Comparison of ENCODE assay signal across 1 cellular context in genomic region chr1:32759997-32760623, GRCh38.
TF ChIP-seq lines count a peak whose summit lies in the region.

No MANE protein-coding gene starts in this region.

TF ChIP-seq in HepG2, 621 proteins besides CTCF, POLR2A, EP300 and RAD21 (continued from another document and continues in another):
- peak; percentile 85; the same call in 1 of the 2 replicates for TF ChIP-seq ARID4A (CRISPR knock-in tag; IDR thresholded peaks at IDR 0.05; ENCODE audit: borderline replicate concordance)
- peak; percentile 39; the same call in 1 of the 2 replicates for TF ChIP-seq ZNF644 (CRISPR knock-in tag; IDR thresholded peaks at IDR 0.05; ENCODE audit: low read depth)
- no peak for TF ChIP-seq TERF1 (CRISPR knock-in tag; IDR thresholded peaks at IDR 0.05)
- TF ChIP-seq DDIT3 (CRISPR knock-in tag; IDR thresholded peaks at IDR 0.05) = no peak
- TF ChIP-seq THAP11 (CRISPR knock-in tag; IDR thresholded peaks at IDR 0.05) = peak; percentile 49; the same call in 1 of the 2 replicates
- peak; percentile 60 for TF ChIP-seq POLR2G (IDR thresholded peaks at IDR 0.05; ENCODE audit: low read depth, low read length)
- peak; percentile 21; the same call in 1 of the 2 replicates for TF ChIP-seq STAG1 (CRISPR knock-in tag; IDR thresholded peaks at IDR 0.05)
- TF ChIP-seq PAX8 (CRISPR knock-in tag; IDR thresholded peaks at IDR 0.05; ENCODE audit: borderline replicate concordance) = no peak
- TF ChIP-seq BRD4 (CRISPR knock-in tag; IDR thresholded peaks at IDR 0.05) = no peak
- TF ChIP-seq CENPBD1 (CRISPR knock-in tag; IDR thresholded peaks at IDR 0.05; ENCODE audit: borderline replicate concordance, low read depth) = no peak
- no peak for TF ChIP-seq ZNF431 (CRISPR knock-in tag; IDR thresholded peaks at IDR 0.05; ENCODE audit: borderline replicate concordance, low read depth)
- peak; percentile 75; the same call in 1 of the 2 replicates for TF ChIP-seq ARNT2 (CRISPR knock-in tag; IDR thresholded peaks at IDR 0.05; ENCODE audit: low read depth)
- TF ChIP-seq ZIK1 (CRISPR knock-in tag; IDR thresholded peaks at IDR 0.05; ENCODE audit: borderline replicate concordance, low read depth) = no peak
- 0 out of 2 replicates have a peak, but pooled peaks have one; percentile 37 for TF ChIP-seq MLX (CRISPR knock-in tag; IDR thresholded peaks at IDR 0.05)
- TF ChIP-seq ZNF232 (CRISPR knock-in tag; IDR thresholded peaks at IDR 0.05; ENCODE audit: borderline replicate concordance) = no peak
- TF ChIP-seq ZNF276 (CRISPR knock-in tag; IDR thresholded peaks at IDR 0.05; ENCODE audit: low read depth) = no peak
- no peak for TF ChIP-seq SCMH1 (CRISPR knock-in tag; IDR thresholded peaks at IDR 0.05; ENCODE audit: borderline replicate concordance)
- TF ChIP-seq ZNF570 (CRISPR knock-in tag; IDR thresholded peaks at IDR 0.05; ENCODE audit: borderline replicate concordance) = no peak
- peak; percentile 68 for TF ChIP-seq ZNF350 (CRISPR knock-in tag; IDR thresholded peaks at IDR 0.05; ENCODE audit: borderline replicate concordance, low read depth)
- TF ChIP-seq SP2 (CRISPR knock-in tag; IDR thresholded peaks at IDR 0.05) = no peak
- TF ChIP-seq NFIC (IDR thresholded peaks at IDR 0.05; ENCODE audit: low read length) = no peak
- TF ChIP-seq NR2F6 (IDR thresholded peaks at IDR 0.05) = no peak
- peak; percentile 70 for TF ChIP-seq NR2F6 (CRISPR knock-in tag; IDR thresholded peaks at IDR 0.05)
- TF ChIP-seq ZNF775 (CRISPR knock-in tag; IDR thresholded peaks at IDR 0.05; ENCODE audit: borderline replicate concordance) = no peak
- TF ChIP-seq ZNF496 (CRISPR knock-in tag; IDR thresholded peaks at IDR 0.05; ENCODE audit: insufficient replicate concordance) = no peak
- no peak for TF ChIP-seq IKZF1 (IDR thresholded peaks at IDR 0.05)
- no peak for TF ChIP-seq TOE1 (CRISPR knock-in tag; IDR thresholded peaks at IDR 0.05)
- TF ChIP-seq ZFYVE20 (CRISPR knock-in tag; IDR thresholded peaks at IDR 0.05; ENCODE audit: borderline replicate concordance, low read depth) = no peak
- no peak for TF ChIP-seq NFIB (CRISPR knock-in tag; IDR thresholded peaks at IDR 0.05; ENCODE audit: borderline replicate concordance)
- no peak for TF ChIP-seq DMTF1 (CRISPR knock-in tag; IDR thresholded peaks at IDR 0.05)
- TF ChIP-seq RFX5 (IDR thresholded peaks at IDR 0.05; ENCODE audit: low read depth, low read length) = no peak
- peak; percentile 48; the same call in 1 of the 2 replicates for TF ChIP-seq SOX13 (IDR thresholded peaks at IDR 0.05)
- peak in 1 of 2 experiments; percentile 49; a peak in 1 of 4 replicates for TF ChIP-seq SOX13 (CRISPR knock-in tag; conservative IDR thresholded peaks at IDR 0.05 in 1 of 2, IDR thresholded peaks at IDR 0.05 in 1 of 2)
- TF ChIP-seq KLF9 (CRISPR knock-in tag; IDR thresholded peaks at IDR 0.05; ENCODE audit: low read depth) = no peak
- peak; percentile 32; the same call in 1 of the 2 replicates for TF ChIP-seq ZHX2 (IDR thresholded peaks at IDR 0.05; ENCODE audit: low read depth)
- TF ChIP-seq ZHX2 (CRISPR knock-in tag; IDR thresholded peaks at IDR 0.05; ENCODE audit: borderline replicate concordance) = no peak
- TF ChIP-seq ZNF547 (CRISPR knock-in tag; IDR thresholded peaks at IDR 0.05) = no peak
- TF ChIP-seq ATF7 (IDR thresholded peaks at IDR 0.05) = no peak
- TF ChIP-seq ATF7 (CRISPR knock-in tag; IDR thresholded peaks at IDR 0.05) = peak; percentile 56; the same call in 1 of the 2 replicates
